Comparison of ENCODE assay signal across 8 cellular contexts in the genomic region with DNA sequence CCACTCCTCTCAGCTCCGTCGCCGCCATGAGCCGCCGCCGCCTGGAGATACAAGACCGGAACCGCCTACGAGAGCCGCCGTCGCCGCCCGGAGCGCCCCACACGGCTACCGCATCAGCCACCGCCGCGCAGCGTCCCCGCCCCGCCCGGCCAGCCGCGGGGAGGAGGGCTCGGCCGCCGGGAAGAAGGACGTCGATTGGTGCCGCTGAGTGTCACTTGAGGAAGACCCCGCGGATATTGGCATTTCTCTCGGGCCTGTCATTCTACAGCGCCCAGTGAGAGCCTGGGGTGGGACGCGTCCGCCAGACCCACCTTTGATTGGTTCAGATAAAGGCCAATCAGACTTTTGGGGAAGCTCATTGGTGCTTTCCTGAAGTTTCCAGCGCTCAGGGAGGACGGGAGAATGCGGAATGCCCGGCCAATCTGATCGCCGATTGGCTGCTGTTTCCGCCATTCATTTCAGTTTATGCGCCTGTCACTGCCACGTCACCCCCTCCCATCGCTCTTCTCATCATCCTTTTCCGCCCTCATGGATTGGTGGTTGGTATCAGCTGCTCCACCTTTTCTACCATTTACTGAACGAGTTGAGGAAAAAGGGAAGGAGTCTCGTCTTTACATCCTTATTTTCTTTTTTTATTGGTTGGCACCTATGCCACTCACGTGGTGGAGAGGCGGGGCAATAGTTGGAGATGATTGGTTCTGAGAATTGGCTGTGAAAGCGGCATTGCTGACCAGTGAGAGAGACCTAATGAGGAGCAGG. TPM values are rescaled to one million over a fixed set of nuclear protein-coding genes. Genes with fewer than 3 reads are reported as not detected.
A peak's percentile ranks its signal among the peaks of the same experiment; 100 is the strongest.
DNase-seq lines count a peak whose midpoint lies in the region; ATAC-seq and TF ChIP-seq lines count a peak whose summit lies in the region.

A gene with protein sequence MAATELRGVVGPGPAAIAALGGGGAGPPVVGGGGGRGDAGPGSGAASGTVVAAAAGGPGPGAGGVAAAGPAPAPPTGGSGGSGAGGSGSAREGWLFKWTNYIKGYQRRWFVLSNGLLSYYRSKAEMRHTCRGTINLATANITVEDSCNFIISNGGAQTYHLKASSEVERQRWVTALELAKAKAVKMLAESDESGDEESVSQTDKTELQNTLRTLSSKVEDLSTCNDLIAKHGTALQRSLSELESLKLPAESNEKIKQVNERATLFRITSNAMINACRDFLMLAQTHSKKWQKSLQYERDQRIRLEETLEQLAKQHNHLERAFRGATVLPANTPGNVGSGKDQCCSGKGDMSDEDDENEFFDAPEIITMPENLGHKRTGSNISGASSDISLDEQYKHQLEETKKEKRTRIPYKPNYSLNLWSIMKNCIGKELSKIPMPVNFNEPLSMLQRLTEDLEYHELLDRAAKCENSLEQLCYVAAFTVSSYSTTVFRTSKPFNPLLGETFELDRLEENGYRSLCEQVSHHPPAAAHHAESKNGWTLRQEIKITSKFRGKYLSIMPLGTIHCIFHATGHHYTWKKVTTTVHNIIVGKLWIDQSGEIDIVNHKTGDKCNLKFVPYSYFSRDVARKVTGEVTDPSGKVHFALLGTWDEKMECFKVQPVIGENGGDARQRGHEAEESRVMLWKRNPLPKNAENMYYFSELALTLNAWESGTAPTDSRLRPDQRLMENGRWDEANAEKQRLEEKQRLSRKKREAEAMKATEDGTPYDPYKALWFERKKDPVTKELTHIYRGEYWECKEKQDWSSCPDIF (minus strand): TSS at position 138 of the 759 bp plus-strand sequence. CDS start 110 bp downstream, at position 28.

- peaks cover 48% of the 10 kb centered on the region for H3K4me1 ChIP-seq in lower lobe of right lung

- H3K36me3 ChIP-seq in lower lobe of right lung = no peaks in the 10 kb centered on the region

- peak within 1 kb of the TSS; percentile 93 for H3K27ac ChIP-seq in lower lobe of right lung

- peak; percentile 9 for TF ChIP-seq CTCF in lower lobe of right lung (IDR thresholded peaks at IDR 0.05)

- peak within 1 kb of the TSS; percentile 83 for H3K4me3 ChIP-seq in lower lobe of right lung

- peak; percentile 96 for DNase-seq in CMK (ENCODE audit: low read depth)
- peak; percentile 100 for DNase-seq in HS-5 (ENCODE audit: low read depth)
- DNase-seq in NK-92 treated with Interleukin-12 subunit alpha and Interleukin-12 subunit beta, amount 100 ng/mL, for 24 hours (lab: John Stamatoyannopoulos, UW) = peak; percentile 97
- peak; percentile 98 for DNase-seq in activated CD8-positive, alpha-beta memory T cell treated with anti-CD3 and anti-CD28 coated beads for 24 hours
- DNase-seq in effector CD4-positive, alpha-beta T cell = peak; percentile 98
- DNase-seq in lower lobe of right lung = peak; percentile 99
- peak; percentile 94 to 96 (median 95) for DNase-seq in stimulated activated CD4-positive, alpha-beta T cell treated with anti-CD3 and anti-CD28 coated beads, TNF-alpha, amount 100 ng/mL, for 24 hours (ENCODE audit: low read depth in 3 of 3)

- H3K27me3 ChIP-seq in lower lobe of right lung (ENCODE audit: low read depth) = no peaks in the 10 kb centered on the region

- ATAC-seq in GM19468 (IDR thresholded peaks at IDR 0.05; ENCODE audit: extremely low read depth, unreplicated experiment) = peak; percentile 85
- ATAC-seq in lower lobe of right lung = peak; percentile 97

- no peaks in the 10 kb centered on the region for H3K9me3 ChIP-seq in lower lobe of right lung

- intact Hi-C loops in lower lobe of right lung (cut with DNase I) = no loop called here

RNA-seq across cellular contexts. Expression of the gene that starts here (rescaled TPM):
- 37.7 TPM for total RNA-seq in lower lobe of right lung

Comparison
In these comparisons a context has a peak if more than half of its experiments do, and no peak if none do; other contexts are left out.
1. Peak in every context shown above with its lines: DNase-seq, ATAC-seq, H3K4me3 ChIP-seq and H3K27ac ChIP-seq.